In the genomic region with DNA sequence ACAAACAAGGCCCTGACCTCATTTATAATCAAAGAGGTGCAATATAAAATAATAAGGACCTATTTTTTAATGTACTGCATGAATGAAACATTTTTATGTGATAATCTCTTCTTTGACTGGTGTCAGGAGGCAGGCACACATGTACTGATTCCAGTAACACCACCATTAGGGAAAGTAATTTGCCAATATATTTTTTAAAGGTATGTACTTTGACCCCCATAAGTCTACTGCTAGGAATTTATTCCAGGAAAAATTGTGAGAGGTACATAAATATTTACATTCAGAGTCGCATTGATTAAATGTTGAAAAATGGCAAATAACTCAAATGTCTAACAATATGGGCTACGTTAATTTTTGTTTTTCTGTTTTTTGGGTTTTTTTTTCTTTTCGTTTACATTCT, we compare ENCODE assay signal across 29 cellular contexts.
"Had no signal": no experiment of that assay in that cellular context is flagged by ENCODE, and none has a peak within 500 bp of the region (broad histone marks: within the 10 kb centered on the region; RNA-seq: fewer than 3 reads in every experiment).

No MANE protein-coding gene starts in this region.

- H3K79me2 ChIP-seq: hepatocyte had no signal

- H3K4me1 ChIP-seq: breast epithelium, esophagus muscularis mucosa, lower lobe of right lung had no signal

- H3K4me3 ChIP-seq: breast epithelium, esophagus muscularis mucosa, hepatocyte, lower lobe of right lung, testis, transverse colon had no signal

- H3K9me3 Mint-ChIP-seq: activated CD4-positive, alpha-beta memory T cell treated with anti-CD3 and anti-CD28 coated beads for 36 hours; activated naive CD4-positive, alpha-beta T cell treated with anti-CD3 and anti-CD28 coated beads, Interleukin-2, amount 50 U/mL, for 24 hours; activated naive CD8-positive, alpha-beta T cell treated with anti-CD3 and anti-CD28 coated beads, Interleukin-2, amount 50 U/mL, for 24 hours; activated T-cell treated with anti-CD3 and anti-CD28 coated beads, Interleukin-2, amount 50 U/mL, for 4 hours; dendritic cell treated with granulocyte-macrophage colony-stimulating factor and Interleukin-4, amounts not matched to agents 40 ng/mL and 50 ng/mL, for 4 days had no signal

- H3K36me3 ChIP-seq: breast epithelium, esophagus muscularis mucosa, lower lobe of right lung, transverse colon, WERI-Rb-1 had no signal

- H3K4me3 Mint-ChIP-seq: activated CD4-positive, alpha-beta memory T cell treated with anti-CD3 and anti-CD28 coated beads for 36 hours; activated CD4-positive, alpha-beta T cell treated with anti-CD3 and anti-CD28 coated beads, Interleukin-2, amount 10 ng/mL, durations not matched to agents 24 days and 14 days; activated naive CD4-positive, alpha-beta T cell treated with anti-CD3 and anti-CD28 coated beads, Interleukin-2, amount 50 U/mL, for 24 hours; activated naive CD8-positive, alpha-beta T cell treated with anti-CD3 and anti-CD28 coated beads, Interleukin-2, amount 50 U/mL, for 24 hours; activated T-cell treated with anti-CD3 and anti-CD28 coated beads, Interleukin-2, amount 50 U/mL, for 4 hours; activated T-helper 17 cell treated with anti-CD3 and anti-CD28 coated beads, Interleukin-2, amount 50 U/mL, for 72 hours; dendritic cell treated with granulocyte-macrophage colony-stimulating factor and Interleukin-4, amounts not matched to agents 40 ng/mL and 50 ng/mL, for 4 days; endodermal cell; natural killer cell treated with Interleukin-12 subunit alpha and Interleukin-12 subunit beta and Interleukin-15 and Interleukin-18, amount 100 ng/mL, for 72 hours; T-helper 1 cell treated with Interleukin-12 subunit alpha and Interleukin-12 subunit beta and Interleukin-4 antibody, amounts not matched to agents 30 μg/mL and 1 μg/mL, for 36 hours had no signal

- FAIRE-seq: urothelium cell line had no signal

- H3K27me3 ChIP-seq: breast epithelium, esophagus muscularis mucosa, hepatocyte, testis, transverse colon had no signal

- H3K4me1 Mint-ChIP-seq: activated naive CD4-positive, alpha-beta T cell treated with anti-CD3 and anti-CD28 coated beads, Interleukin-2, amount 50 U/mL, for 24 hours had no signal

- H3K27me3 Mint-ChIP-seq: activated CD4-positive, alpha-beta T cell treated with anti-CD3 and anti-CD28 coated beads, Interleukin-2, amount 10 ng/mL, durations not matched to agents 24 days and 14 days; activated naive CD4-positive, alpha-beta T cell treated with anti-CD3 and anti-CD28 coated beads, Interleukin-2, amount 50 U/mL, for 24 hours had no signal

- H3K9me3 ChIP-seq: breast epithelium, esophagus muscularis mucosa, lower lobe of right lung, testis, transverse colon had no signal

- H3K36me3 Mint-ChIP-seq: activated CD4-positive, alpha-beta memory T cell treated with anti-CD3 and anti-CD28 coated beads for 36 hours; activated naive CD4-positive, alpha-beta T cell treated with anti-CD3 and anti-CD28 coated beads, Interleukin-2, amount 50 U/mL, for 24 hours; natural killer cell treated with Interleukin-12 subunit alpha and Interleukin-12 subunit beta and Interleukin-15 and Interleukin-18, amount 100 ng/mL, for 72 hours had no signal

- H2AFZ ChIP-seq: hepatocyte had no signal

- ATAC-seq: activated naive CD8-positive, alpha-beta T cell treated with anti-CD3 and anti-CD28 coated beads, Interleukin-2, amount 50 U/mL, for 24 hours; activated T-cell treated with anti-CD3 and anti-CD28 coated beads, Interleukin-2, amount 50 U/mL, for 4 hours; activated T-helper 17 cell treated with anti-CD3 and anti-CD28 coated beads, Interleukin-2, amount 50 U/mL, for 72 hours; lower lobe of right lung; natural killer cell treated with Interleukin-12 subunit alpha and Interleukin-12 subunit beta and Interleukin-15 and Interleukin-18, amount 100 ng/mL, for 72 hours; right cardiac atrium; stimulated activated naive CD8-positive, alpha-beta T cell treated with anti-CD3 and anti-CD28 coated beads, Interleukin-15, Interleukin-2, amounts not matched to agents 100 U/mL and 50 U/mL, for 24 hours had no signal

- H3K27ac Mint-ChIP-seq: activated CD4-positive, alpha-beta memory T cell treated with anti-CD3 and anti-CD28 coated beads for 36 hours; activated CD4-positive, alpha-beta T cell treated with anti-CD3 and anti-CD28 coated beads, Interleukin-2, amount 10 ng/mL, durations not matched to agents 24 days and 14 days; activated naive CD4-positive, alpha-beta T cell treated with anti-CD3 and anti-CD28 coated beads, Interleukin-2, amount 50 U/mL, for 24 hours; activated naive CD8-positive, alpha-beta T cell treated with anti-CD3 and anti-CD28 coated beads, Interleukin-2, amount 50 U/mL, for 24 hours; activated T-helper 17 cell treated with anti-CD3 and anti-CD28 coated beads, Interleukin-2, amount 50 U/mL, for 72 hours; endodermal cell; natural killer cell treated with Interleukin-12 subunit alpha and Interleukin-12 subunit beta and Interleukin-15 and Interleukin-18, amount 100 ng/mL, for 72 hours had no signal

- H3K27ac ChIP-seq: breast epithelium, esophagus muscularis mucosa, lower lobe of right lung, testis, transverse colon, WERI-Rb-1 had no signal

- DNase-seq: activated CD4-positive, alpha-beta memory T cell treated with anti-CD3 and anti-CD28 coated beads for 36 hours; activated CD4-positive, alpha-beta T cell treated with anti-CD3 and anti-CD28 coated beads, Interleukin-2, amount 10 ng/mL, durations not matched to agents 24 days and 14 days; activated CD4-positive, CD25-positive, alpha-beta regulatory T cell treated with anti-CD3 and anti-CD28 coated beads, Interleukin-2, amount 50 U/mL, for 72 hours; activated gamma-delta T cell treated with Interleukin-2 at 50 U/mL for 16 hours; activated naive CD8-positive, alpha-beta T cell treated with anti-CD3 and anti-CD28 coated beads, Interleukin-2, amount 50 U/mL, for 24 hours; activated T-cell treated with anti-CD3 and anti-CD28 coated beads, Interleukin-2, amount 50 U/mL, for 4 hours; amygdala; central memory CD4-positive, alpha-beta T cell; endodermal cell; glutamatergic neuron; kidney; lower lobe of right lung; posterior cingulate gyrus; right cardiac atrium; stimulated activated CD4-positive, alpha-beta T cell treated with anti-CD3 and anti-CD28 coated beads, Interleukin-2, amount 100 ng/mL, for 48 hours; stimulated activated naive CD8-positive, alpha-beta T cell treated with anti-CD3 and anti-CD28 coated beads, Interleukin-15, Interleukin-2, amounts not matched to agents 100 U/mL and 50 U/mL, for 24 hours; T-helper 9 cell; testis; transverse colon; WERI-Rb-1 had no signal
